In genomic region chr2:83596592-83597339, GRCh38 we compare ENCODE assay signal across 18 cellular contexts.
"Had no signal": no experiment of that assay in that cellular context is flagged by ENCODE, and none has a peak within 500 bp of the region (broad histone marks: within the 10 kb centered on the region; RNA-seq: fewer than 3 reads in every experiment).

No MANE protein-coding gene starts in this region.

- H3K27me3 Mint-ChIP-seq: activated CD4-positive, alpha-beta T cell treated with anti-CD3 and anti-CD28 coated beads, Interleukin-2, amount 10 ng/mL, durations not matched to agents 24 days and 14 days; activated naive CD8-positive, alpha-beta T cell; central memory CD8-positive, alpha-beta T cell had no signal

- ATAC-seq: activated CD8-positive, alpha-beta T cell treated with anti-CD3 and anti-CD28 coated beads, Interleukin-2, amount 10 ng/mL, durations not matched to agents 7 days and 5 days; esophagus mucosa; pancreas; stimulated activated effector memory CD8-positive, alpha-beta T cell treated with anti-CD3 and anti-CD28 coated beads, Interleukin-12 subunit alpha, Interleukin-12 subunit beta, amount 100 ng/mL, for 72 hours had no signal

- H3K4me3 Mint-ChIP-seq: activated CD4-positive, alpha-beta T cell treated with anti-CD3 and anti-CD28 coated beads, Interleukin-2, amount 10 ng/mL, durations not matched to agents 24 days and 14 days; activated CD8-positive, alpha-beta T cell treated with anti-CD3 and anti-CD28 coated beads, Interleukin-2, amount 10 ng/mL, durations not matched to agents 7 days and 5 days; activated naive CD8-positive, alpha-beta T cell; central memory CD8-positive, alpha-beta T cell; stimulated activated effector memory CD8-positive, alpha-beta T cell treated with anti-CD3 and anti-CD28 coated beads, Interleukin-12 subunit alpha, Interleukin-12 subunit beta, amount 100 ng/mL, for 72 hours had no signal

- H3K4me1 ChIP-seq: pancreas, sigmoid colon had no signal

- H3K9me3 Mint-ChIP-seq: activated CD4-positive, alpha-beta T cell treated with anti-CD3 and anti-CD28 coated beads, Interleukin-2, amount 10 ng/mL, durations not matched to agents 24 days and 14 days had no signal

- DNase-seq: activated CD4-positive, alpha-beta T cell treated with anti-CD3 and anti-CD28 coated beads, Interleukin-2, amount 10 ng/mL, durations not matched to agents 24 days and 14 days; activated CD4-positive, CD25-positive, alpha-beta regulatory T cell; activated CD8-positive, alpha-beta memory T cell treated with anti-CD3 and anti-CD28 coated beads, Interleukin-2, amount 50 U/mL, for 4 hours; activated CD8-positive, alpha-beta T cell treated with anti-CD3 and anti-CD28 coated beads, Interleukin-2, amount 10 ng/mL, durations not matched to agents 7 days and 5 days; activated gamma-delta T cell; activated T-cell treated with anti-CD3 and anti-CD28 coated beads, Interleukin-2, amount 50 U/mL, for 48 hours; anterior cingulate cortex; brain microvascular endothelial cell; glutamatergic neuron; kidney glomerular epithelial cell; pancreas; sigmoid colon had no signal

- H3K9me3 ChIP-seq: pancreas, sigmoid colon, thoracic aorta had no signal

- H3K36me3 ChIP-seq: brain microvascular endothelial cell, pancreas, sigmoid colon, thoracic aorta had no signal

- H3K27ac Mint-ChIP-seq: activated CD4-positive, alpha-beta T cell treated with anti-CD3 and anti-CD28 coated beads, Interleukin-2, amount 10 ng/mL, durations not matched to agents 24 days and 14 days; activated CD8-positive, alpha-beta T cell treated with anti-CD3 and anti-CD28 coated beads, Interleukin-2, amount 10 ng/mL, durations not matched to agents 7 days and 5 days; activated naive CD8-positive, alpha-beta T cell; stimulated activated effector memory CD8-positive, alpha-beta T cell treated with anti-CD3 and anti-CD28 coated beads, Interleukin-12 subunit alpha, Interleukin-12 subunit beta, amount 100 ng/mL, for 72 hours had no signal

- H3K27me3 ChIP-seq: brain microvascular endothelial cell, pancreas, sigmoid colon had no signal

- H3K36me3 Mint-ChIP-seq: activated naive CD8-positive, alpha-beta T cell; stimulated activated effector memory CD8-positive, alpha-beta T cell treated with anti-CD3 and anti-CD28 coated beads, Interleukin-12 subunit alpha, Interleukin-12 subunit beta, amount 100 ng/mL, for 72 hours had no signal

- H3K4me1 Mint-ChIP-seq: activated CD4-positive, alpha-beta T cell treated with anti-CD3 and anti-CD28 coated beads, Interleukin-2, amount 10 ng/mL, durations not matched to agents 24 days and 14 days; central memory CD8-positive, alpha-beta T cell; stimulated activated effector memory CD8-positive, alpha-beta T cell treated with anti-CD3 and anti-CD28 coated beads, Interleukin-12 subunit alpha, Interleukin-12 subunit beta, amount 100 ng/mL, for 72 hours had no signal

- H3K4me3 ChIP-seq: coronary artery, pancreas, sigmoid colon, thoracic aorta had no signal

- H3K27ac ChIP-seq: brain microvascular endothelial cell, coronary artery, pancreas, sigmoid colon, thoracic aorta had no signal
